Comparison of ENCODE assay signal across 1 cellular context in genomic region chr1:31482478-31483011, GRCh38.
TF ChIP-seq lines count a peak whose summit lies in the region.

No MANE protein-coding gene starts in this region.

TF ChIP-seq in GM12878, 131 proteins besides CTCF, POLR2A, EP300 and RAD21 (continued from another document and continues in another):
- TF ChIP-seq, protein P1, sequence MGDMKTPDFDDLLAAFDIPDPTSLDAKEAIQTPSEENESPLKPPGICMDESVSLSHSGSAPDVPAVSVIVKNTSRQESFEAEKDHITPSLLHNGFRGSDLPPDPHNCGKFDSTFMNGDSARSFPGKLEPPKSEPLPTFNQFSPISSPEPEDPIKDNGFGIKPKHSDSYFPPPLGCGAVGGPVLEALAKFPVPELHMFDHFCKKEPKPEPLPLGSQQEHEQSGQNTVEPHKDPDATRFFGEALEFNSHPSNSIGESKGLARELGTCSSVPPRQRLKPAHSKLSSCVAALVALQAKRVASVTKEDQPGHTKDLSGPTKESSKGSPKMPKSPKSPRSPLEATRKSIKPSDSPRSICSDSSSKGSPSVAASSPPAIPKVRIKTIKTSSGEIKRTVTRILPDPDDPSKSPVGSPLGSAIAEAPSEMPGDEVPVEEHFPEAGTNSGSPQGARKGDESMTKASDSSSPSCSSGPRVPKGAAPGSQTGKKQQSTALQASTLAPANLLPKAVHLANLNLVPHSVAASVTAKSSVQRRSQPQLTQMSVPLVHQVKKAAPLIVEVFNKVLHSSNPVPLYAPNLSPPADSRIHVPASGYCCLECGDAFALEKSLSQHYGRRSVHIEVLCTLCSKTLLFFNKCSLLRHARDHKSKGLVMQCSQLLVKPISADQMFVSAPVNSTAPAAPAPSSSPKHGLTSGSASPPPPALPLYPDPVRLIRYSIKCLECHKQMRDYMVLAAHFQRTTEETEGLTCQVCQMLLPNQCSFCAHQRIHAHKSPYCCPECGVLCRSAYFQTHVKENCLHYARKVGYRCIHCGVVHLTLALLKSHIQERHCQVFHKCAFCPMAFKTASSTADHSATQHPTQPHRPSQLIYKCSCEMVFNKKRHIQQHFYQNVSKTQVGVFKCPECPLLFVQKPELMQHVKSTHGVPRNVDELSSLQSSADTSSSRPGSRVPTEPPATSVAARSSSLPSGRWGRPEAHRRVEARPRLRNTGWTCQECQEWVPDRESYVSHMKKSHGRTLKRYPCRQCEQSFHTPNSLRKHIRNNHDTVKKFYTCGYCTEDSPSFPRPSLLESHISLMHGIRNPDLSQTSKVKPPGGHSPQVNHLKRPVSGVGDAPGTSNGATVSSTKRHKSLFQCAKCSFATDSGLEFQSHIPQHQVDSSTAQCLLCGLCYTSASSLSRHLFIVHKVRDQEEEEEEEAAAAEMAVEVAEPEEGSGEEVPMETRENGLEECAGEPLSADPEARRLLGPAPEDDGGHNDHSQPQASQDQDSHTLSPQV (IDR thresholded peaks at IDR 0.05), result peak; percentile 19
- TF ChIP-seq NBN (IDR thresholded peaks at IDR 0.05) (no peak; the same call in 1 of the 2 replicates), CBX5 (IDR thresholded peaks at IDR 0.05; ENCODE audit: low read depth) (no peak), ZNF207 (IDR thresholded peaks at IDR 0.05; ENCODE audit: borderline replicate concordance) (no peak), JUNB (IDR thresholded peaks at IDR 0.05) (no peak), IKZF2 (IDR thresholded peaks at IDR 0.05) (peak; percentile 40 to 64; a peak in 3 of 4 replicates), SMC3 (IDR thresholded peaks at IDR 0.05; ENCODE audit: borderline replicate concordance, low read length) (no peak), FOS (IDR thresholded peaks at IDR 0.05; ENCODE audit: borderline replicate concordance, extremely low read depth, insufficient read length) (no peak), BMI1 (IDR thresholded peaks at IDR 0.05; ENCODE audit: borderline replicate concordance) (peak; percentile 20; the same call in 1 of the 2 replicates), NR2F1 (conservative IDR thresholded peaks at IDR 0.05) (no peak), BACH1 (IDR thresholded peaks at IDR 0.05; ENCODE audit: borderline replicate concordance) (peak; percentile 53; the same call in 1 of the 2 replicates), MEF2B (IDR thresholded peaks at IDR 0.05; ENCODE audit: partially characterized antibody, poor library complexity, severe bottlenecking) (no peak), SRF (IDR thresholded peaks at IDR 0.05; ENCODE audit: low read depth in 2 of 2, low read length in 2 of 2) (no peak), NR2C2 (IDR thresholded peaks at IDR 0.05; ENCODE audit: borderline replicate concordance, control insufficient read depth, insufficient read length, low read depth) (no peak), POLR2AphosphoS5 (IDR thresholded peaks at IDR 0.05; ENCODE audit: low read length) (no peak), TARDBP (IDR thresholded peaks at IDR 0.05; ENCODE audit: borderline replicate concordance) (no peak), SPI1 (IDR thresholded peaks at IDR 0.05; ENCODE audit: borderline replicate concordance, insufficient read depth, low read depth, low read length) (no peak), ZNF274 (IDR thresholded peaks at IDR 0.05; ENCODE audit: insufficient read depth, insufficient read length) (no peak), CHD2 (IDR thresholded peaks at IDR 0.05; ENCODE audit: borderline replicate concordance, low read depth, low read length) (0 out of 2 replicates have a peak, but pooled peaks have one; percentile 37), ZZZ3 (IDR thresholded peaks at IDR 0.05; ENCODE audit: control insufficient read depth, insufficient read length, low read depth) (no peak), YBX1 (IDR thresholded peaks at IDR 0.05) (0 out of 2 replicates have a peak, but pooled peaks have one; percentile 43), SREBF2 (IDR thresholded peaks at IDR 0.05; ENCODE audit: low read length) (no peak), RELA (IDR thresholded peaks at IDR 0.05; ENCODE audit: borderline replicate concordance, partially characterized antibody) (no peak), SMAD1 (IDR thresholded peaks at IDR 0.05; ENCODE audit: low read depth, partially characterized antibody) (peak; percentile 79), ZNF217 (IDR thresholded peaks at IDR 0.05) (no peak; the same call in 1 of the 2 replicates), BCLAF1 (IDR thresholded peaks at IDR 0.05) (no peak), LARP7 (IDR thresholded peaks at IDR 0.05) (peak; percentile 71; the same call in 1 of the 2 replicates), SP1 (IDR thresholded peaks at IDR 0.05; ENCODE audit: low read depth, low read length) (no peak), SIX5 (IDR thresholded peaks at IDR 0.05; ENCODE audit: low read depth, low read length, severe bottlenecking) (no peak), IKZF1 (conservative IDR thresholded peaks at IDR 0.05) (peak; percentile 18)
- TF ChIP-seq, protein P2, sequence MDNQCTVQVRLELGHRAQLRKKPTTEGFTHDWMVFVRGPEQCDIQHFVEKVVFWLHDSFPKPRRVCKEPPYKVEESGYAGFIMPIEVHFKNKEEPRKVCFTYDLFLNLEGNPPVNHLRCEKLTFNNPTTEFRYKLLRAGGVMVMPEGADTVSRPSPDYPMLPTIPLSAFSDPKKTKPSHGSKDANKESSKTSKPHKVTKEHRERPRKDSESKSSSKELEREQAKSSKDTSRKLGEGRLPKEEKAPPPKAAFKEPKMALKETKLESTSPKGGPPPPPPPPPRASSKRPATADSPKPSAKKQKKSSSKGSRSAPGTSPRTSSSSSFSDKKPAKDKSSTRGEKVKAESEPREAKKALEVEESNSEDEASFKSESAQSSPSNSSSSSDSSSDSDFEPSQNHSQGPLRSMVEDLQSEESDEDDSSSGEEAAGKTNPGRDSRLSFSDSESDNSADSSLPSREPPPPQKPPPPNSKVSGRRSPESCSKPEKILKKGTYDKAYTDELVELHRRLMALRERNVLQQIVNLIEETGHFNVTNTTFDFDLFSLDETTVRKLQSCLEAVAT (IDR thresholded peaks at IDR 0.05), result peak; percentile 83
- TF ChIP-seq, protein P3, sequence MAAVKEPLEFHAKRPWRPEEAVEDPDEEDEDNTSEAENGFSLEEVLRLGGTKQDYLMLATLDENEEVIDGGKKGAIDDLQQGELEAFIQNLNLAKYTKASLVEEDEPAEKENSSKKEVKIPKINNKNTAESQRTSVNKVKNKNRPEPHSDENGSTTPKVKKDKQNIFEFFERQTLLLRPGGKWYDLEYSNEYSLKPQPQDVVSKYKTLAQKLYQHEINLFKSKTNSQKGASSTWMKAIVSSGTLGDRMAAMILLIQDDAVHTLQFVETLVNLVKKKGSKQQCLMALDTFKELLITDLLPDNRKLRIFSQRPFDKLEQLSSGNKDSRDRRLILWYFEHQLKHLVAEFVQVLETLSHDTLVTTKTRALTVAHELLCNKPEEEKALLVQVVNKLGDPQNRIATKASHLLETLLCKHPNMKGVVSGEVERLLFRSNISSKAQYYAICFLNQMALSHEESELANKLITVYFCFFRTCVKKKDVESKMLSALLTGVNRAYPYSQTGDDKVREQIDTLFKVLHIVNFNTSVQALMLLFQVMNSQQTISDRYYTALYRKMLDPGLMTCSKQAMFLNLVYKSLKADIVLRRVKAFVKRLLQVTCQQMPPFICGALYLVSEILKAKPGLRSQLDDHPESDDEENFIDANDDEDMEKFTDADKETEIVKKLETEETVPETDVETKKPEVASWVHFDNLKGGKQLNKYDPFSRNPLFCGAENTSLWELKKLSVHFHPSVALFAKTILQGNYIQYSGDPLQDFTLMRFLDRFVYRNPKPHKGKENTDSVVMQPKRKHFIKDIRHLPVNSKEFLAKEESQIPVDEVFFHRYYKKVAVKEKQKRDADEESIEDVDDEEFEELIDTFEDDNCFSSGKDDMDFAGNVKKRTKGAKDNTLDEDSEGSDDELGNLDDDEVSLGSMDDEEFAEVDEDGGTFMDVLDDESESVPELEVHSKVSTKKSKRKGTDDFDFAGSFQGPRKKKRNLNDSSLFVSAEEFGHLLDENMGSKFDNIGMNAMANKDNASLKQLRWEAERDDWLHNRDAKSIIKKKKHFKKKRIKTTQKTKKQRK (IDR thresholded peaks at IDR 0.05; ENCODE audit: low read depth, low read length), result no peak
- TF ChIP-seq, protein P4, sequence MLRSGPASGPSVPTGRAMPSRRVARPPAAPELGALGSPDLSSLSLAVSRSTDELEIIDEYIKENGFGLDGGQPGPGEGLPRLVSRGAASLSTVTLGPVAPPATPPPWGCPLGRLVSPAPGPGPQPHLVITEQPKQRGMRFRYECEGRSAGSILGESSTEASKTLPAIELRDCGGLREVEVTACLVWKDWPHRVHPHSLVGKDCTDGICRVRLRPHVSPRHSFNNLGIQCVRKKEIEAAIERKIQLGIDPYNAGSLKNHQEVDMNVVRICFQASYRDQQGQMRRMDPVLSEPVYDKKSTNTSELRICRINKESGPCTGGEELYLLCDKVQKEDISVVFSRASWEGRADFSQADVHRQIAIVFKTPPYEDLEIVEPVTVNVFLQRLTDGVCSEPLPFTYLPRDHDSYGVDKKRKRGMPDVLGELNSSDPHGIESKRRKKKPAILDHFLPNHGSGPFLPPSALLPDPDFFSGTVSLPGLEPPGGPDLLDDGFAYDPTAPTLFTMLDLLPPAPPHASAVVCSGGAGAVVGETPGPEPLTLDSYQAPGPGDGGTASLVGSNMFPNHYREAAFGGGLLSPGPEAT (IDR thresholded peaks at IDR 0.05; ENCODE audit: low read depth), result peak; percentile 27; the same call in 1 of the 2 replicates
- TF ChIP-seq, protein P5, sequence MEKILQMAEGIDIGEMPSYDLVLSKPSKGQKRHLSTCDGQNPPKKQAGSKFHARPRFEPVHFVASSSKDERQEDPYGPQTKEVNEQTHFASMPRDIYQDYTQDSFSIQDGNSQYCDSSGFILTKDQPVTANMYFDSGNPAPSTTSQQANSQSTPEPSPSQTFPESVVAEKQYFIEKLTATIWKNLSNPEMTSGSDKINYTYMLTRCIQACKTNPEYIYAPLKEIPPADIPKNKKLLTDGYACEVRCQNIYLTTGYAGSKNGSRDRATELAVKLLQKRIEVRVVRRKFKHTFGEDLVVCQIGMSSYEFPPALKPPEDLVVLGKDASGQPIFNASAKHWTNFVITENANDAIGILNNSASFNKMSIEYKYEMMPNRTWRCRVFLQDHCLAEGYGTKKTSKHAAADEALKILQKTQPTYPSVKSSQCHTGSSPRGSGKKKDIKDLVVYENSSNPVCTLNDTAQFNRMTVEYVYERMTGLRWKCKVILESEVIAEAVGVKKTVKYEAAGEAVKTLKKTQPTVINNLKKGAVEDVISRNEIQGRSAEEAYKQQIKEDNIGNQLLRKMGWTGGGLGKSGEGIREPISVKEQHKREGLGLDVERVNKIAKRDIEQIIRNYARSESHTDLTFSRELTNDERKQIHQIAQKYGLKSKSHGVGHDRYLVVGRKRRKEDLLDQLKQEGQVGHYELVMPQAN (conservative IDR thresholded peaks at IDR 0.05), result 0 out of 2 replicates have a peak, but pooled peaks have one; percentile 29
- TF ChIP-seq, protein P6, sequence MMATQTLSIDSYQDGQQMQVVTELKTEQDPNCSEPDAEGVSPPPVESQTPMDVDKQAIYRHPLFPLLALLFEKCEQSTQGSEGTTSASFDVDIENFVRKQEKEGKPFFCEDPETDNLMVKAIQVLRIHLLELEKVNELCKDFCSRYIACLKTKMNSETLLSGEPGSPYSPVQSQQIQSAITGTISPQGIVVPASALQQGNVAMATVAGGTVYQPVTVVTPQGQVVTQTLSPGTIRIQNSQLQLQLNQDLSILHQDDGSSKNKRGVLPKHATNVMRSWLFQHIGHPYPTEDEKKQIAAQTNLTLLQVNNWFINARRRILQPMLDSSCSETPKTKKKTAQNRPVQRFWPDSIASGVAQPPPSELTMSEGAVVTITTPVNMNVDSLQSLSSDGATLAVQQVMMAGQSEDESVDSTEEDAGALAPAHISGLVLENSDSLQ (IDR thresholded peaks at IDR 0.05), result no peak
- TF ChIP-seq, protein P7, sequence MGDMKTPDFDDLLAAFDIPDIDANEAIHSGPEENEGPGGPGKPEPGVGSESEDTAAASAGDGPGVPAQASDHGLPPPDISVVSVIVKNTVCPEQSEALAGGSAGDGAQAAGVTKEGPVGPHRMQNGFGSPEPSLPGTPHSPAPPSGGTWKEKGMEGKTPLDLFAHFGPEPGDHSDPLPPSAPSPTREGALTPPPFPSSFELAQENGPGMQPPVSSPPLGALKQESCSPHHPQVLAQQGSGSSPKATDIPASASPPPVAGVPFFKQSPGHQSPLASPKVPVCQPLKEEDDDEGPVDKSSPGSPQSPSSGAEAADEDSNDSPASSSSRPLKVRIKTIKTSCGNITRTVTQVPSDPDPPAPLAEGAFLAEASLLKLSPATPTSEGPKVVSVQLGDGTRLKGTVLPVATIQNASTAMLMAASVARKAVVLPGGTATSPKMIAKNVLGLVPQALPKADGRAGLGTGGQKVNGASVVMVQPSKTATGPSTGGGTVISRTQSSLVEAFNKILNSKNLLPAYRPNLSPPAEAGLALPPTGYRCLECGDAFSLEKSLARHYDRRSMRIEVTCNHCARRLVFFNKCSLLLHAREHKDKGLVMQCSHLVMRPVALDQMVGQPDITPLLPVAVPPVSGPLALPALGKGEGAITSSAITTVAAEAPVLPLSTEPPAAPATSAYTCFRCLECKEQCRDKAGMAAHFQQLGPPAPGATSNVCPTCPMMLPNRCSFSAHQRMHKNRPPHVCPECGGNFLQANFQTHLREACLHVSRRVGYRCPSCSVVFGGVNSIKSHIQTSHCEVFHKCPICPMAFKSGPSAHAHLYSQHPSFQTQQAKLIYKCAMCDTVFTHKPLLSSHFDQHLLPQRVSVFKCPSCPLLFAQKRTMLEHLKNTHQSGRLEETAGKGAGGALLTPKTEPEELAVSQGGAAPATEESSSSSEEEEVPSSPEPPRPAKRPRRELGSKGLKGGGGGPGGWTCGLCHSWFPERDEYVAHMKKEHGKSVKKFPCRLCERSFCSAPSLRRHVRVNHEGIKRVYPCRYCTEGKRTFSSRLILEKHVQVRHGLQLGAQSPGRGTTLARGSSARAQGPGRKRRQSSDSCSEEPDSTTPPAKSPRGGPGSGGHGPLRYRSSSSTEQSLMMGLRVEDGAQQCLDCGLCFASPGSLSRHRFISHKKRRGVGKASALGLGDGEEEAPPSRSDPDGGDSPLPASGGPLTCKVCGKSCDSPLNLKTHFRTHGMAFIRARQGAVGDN (IDR thresholded peaks at IDR 0.05), result peak; percentile 46
